1 cellular context compared by ENCODE assay signal in genomic region chr2:45610281-45611019, GRCh38.
A peak's percentile ranks its signal among the peaks of the same experiment; 100 is the strongest.
TF ChIP-seq lines count a peak whose summit lies in the region.

No MANE protein-coding gene starts in this region.

TF ChIP-seq in HepG2, 621 proteins besides CTCF, POLR2A, EP300 and RAD21 (continued from another document and continues in another):
- 0 out of 2 replicates have a peak, but pooled peaks have one; percentile 21 for TF ChIP-seq ZBTB26 (CRISPR knock-in tag; IDR thresholded peaks at IDR 0.05; ENCODE audit: borderline replicate concordance)
- TF ChIP-seq ZNF607 (CRISPR knock-in tag; IDR thresholded peaks at IDR 0.05; ENCODE audit: borderline replicate concordance) = peak; percentile 0; the same call in 1 of the 2 replicates
- no peak for TF ChIP-seq DNMT1 (CRISPR knock-in tag; IDR thresholded peaks at IDR 0.05)
- TF ChIP-seq ARID4A (CRISPR knock-in tag; IDR thresholded peaks at IDR 0.05; ENCODE audit: borderline replicate concordance) = peak; percentile 46; the same call in 1 of the 2 replicates
- TF ChIP-seq ZNF605 (CRISPR knock-in tag; IDR thresholded peaks at IDR 0.05) = peak; percentile 46; the same call in 1 of the 2 replicates
- TF ChIP-seq IKZF5 (CRISPR knock-in tag; IDR thresholded peaks at IDR 0.05) = 0 out of 2 replicates have a peak, but pooled peaks have one; percentile 5
- TF ChIP-seq MTF2 (CRISPR knock-in tag; IDR thresholded peaks at IDR 0.05; ENCODE audit: borderline replicate concordance) = no peak
- no peak for TF ChIP-seq MTA1 (CRISPR knock-in tag; IDR thresholded peaks at IDR 0.05; ENCODE audit: borderline replicate concordance)
- TF ChIP-seq ASH2L (IDR thresholded peaks at IDR 0.05; ENCODE audit: insufficient read length, low read depth, low read length) = peak; percentile 80
- peak; percentile 7; the same call in 1 of the 2 replicates for TF ChIP-seq GABPA (IDR thresholded peaks at IDR 0.05; ENCODE audit: low read depth, low read length)
- TF ChIP-seq GABPA (CRISPR knock-in tag; IDR thresholded peaks at IDR 0.05; ENCODE audit: low read depth) = no peak
- no peak for TF ChIP-seq TIGD3 (CRISPR knock-in tag; IDR thresholded peaks at IDR 0.05; ENCODE audit: borderline replicate concordance)
- peak; percentile 34; the same call in 1 of the 2 replicates for TF ChIP-seq FOXP4 (CRISPR knock-in tag; IDR thresholded peaks at IDR 0.05)
- TF ChIP-seq ZNF331 (CRISPR knock-in tag; IDR thresholded peaks at IDR 0.05) = 0 out of 2 replicates have a peak, but pooled peaks have one; percentile 23
- peak; percentile 16 for TF ChIP-seq XRCC5 (optimal IDR thresholded peaks at IDR 0.05; ENCODE audit: low read length)
- peak; percentile 69; the same call in 1 of the 2 replicates for TF ChIP-seq SAP130 (CRISPR knock-in tag; IDR thresholded peaks at IDR 0.05; ENCODE audit: low read depth)
- no peak for TF ChIP-seq TEAD2 (CRISPR knock-in tag; IDR thresholded peaks at IDR 0.05)
- no peak; the same call in 1 of the 2 replicates for TF ChIP-seq PATZ1 (CRISPR knock-in tag; IDR thresholded peaks at IDR 0.05)
- TF ChIP-seq RAD51 (IDR thresholded peaks at IDR 0.05; ENCODE audit: borderline replicate concordance) = peak; percentile 56
- no peak for TF ChIP-seq MNT (IDR thresholded peaks at IDR 0.05)
- no peak for TF ChIP-seq ZNF879 (CRISPR knock-in tag; IDR thresholded peaks at IDR 0.05)
- 0 out of 2 replicates have a peak, but pooled peaks have one; percentile 35 for TF ChIP-seq ZNF34 (CRISPR knock-in tag; IDR thresholded peaks at IDR 0.05; ENCODE audit: borderline replicate concordance)
- TF ChIP-seq RARA (CRISPR knock-in tag; IDR thresholded peaks at IDR 0.05) = 0 out of 2 replicates have a peak, but pooled peaks have one; percentile 16
- TF ChIP-seq ZMAT5 (CRISPR knock-in tag; IDR thresholded peaks at IDR 0.05; ENCODE audit: borderline replicate concordance, low read depth) = no peak
- peak; percentile 65; the same call in 1 of the 2 replicates for TF ChIP-seq ZNF800 (CRISPR knock-in tag; IDR thresholded peaks at IDR 0.05)
- TF ChIP-seq SYNCRIP (IDR thresholded peaks at IDR 0.05; ENCODE audit: insufficient read depth, low read depth, low read length) = no peak
- peak; percentile 68; the same call in 1 of the 2 replicates for TF ChIP-seq ETV6 (CRISPR knock-in tag; conservative IDR thresholded peaks at IDR 0.05)
- peak; percentile 55; the same call in 1 of the 2 replicates for TF ChIP-seq ZNF580 (CRISPR knock-in tag; IDR thresholded peaks at IDR 0.05; ENCODE audit: borderline replicate concordance, low read depth)
- peak; percentile 37; the same call in 1 of the 2 replicates for TF ChIP-seq MEF2D (CRISPR knock-in tag; IDR thresholded peaks at IDR 0.05)
- TF ChIP-seq ZNF230 (CRISPR knock-in tag; IDR thresholded peaks at IDR 0.05) = 0 out of 2 replicates have a peak, but pooled peaks have one; percentile 37
- 0 out of 2 replicates have a peak, but pooled peaks have one; percentile 44 for TF ChIP-seq AHR (CRISPR knock-in tag; IDR thresholded peaks at IDR 0.05)
- TF ChIP-seq ZNF556 (CRISPR knock-in tag; IDR thresholded peaks at IDR 0.05; ENCODE audit: borderline replicate concordance) = peak; percentile 49; the same call in 1 of the 2 replicates
- TF ChIP-seq ETV5 (CRISPR knock-in tag; IDR thresholded peaks at IDR 0.05; ENCODE audit: borderline replicate concordance) = peak; percentile 47; the same call in 1 of the 2 replicates
- TF ChIP-seq KDM5A (IDR thresholded peaks at IDR 0.05; ENCODE audit: borderline replicate concordance, low read length) = peak; percentile 88
- TF ChIP-seq HOMEZ (CRISPR knock-in tag; IDR thresholded peaks at IDR 0.05; ENCODE audit: low read depth) = peak; percentile 82; the same call in 1 of the 2 replicates
- 0 out of 2 replicates have a peak, but pooled peaks have one; percentile 14 for TF ChIP-seq KLF11 (CRISPR knock-in tag; IDR thresholded peaks at IDR 0.05)
- TF ChIP-seq SNAPC5 (CRISPR knock-in tag; IDR thresholded peaks at IDR 0.05; ENCODE audit: borderline replicate concordance) = peak; percentile 68; the same call in 1 of the 2 replicates
- peak; percentile 81 for TF ChIP-seq ZMYM4 (CRISPR knock-in tag; IDR thresholded peaks at IDR 0.05)
- TF ChIP-seq MAZ (IDR thresholded peaks at IDR 0.05; ENCODE audit: borderline replicate concordance, low read depth, low read length) = no peak
- 0 out of 2 replicates have a peak, but pooled peaks have one; percentile 7 for TF ChIP-seq MAZ (CRISPR knock-in tag; IDR thresholded peaks at IDR 0.05; ENCODE audit: low read depth)
